ENCODE assay signal across 1 cellular context in genomic region chr2:102005989-102006885, GRCh38.
A peak's percentile ranks its signal among the peaks of the same experiment; 100 is the strongest.
TF ChIP-seq lines count a peak whose summit lies in the region.

No MANE protein-coding gene starts in this region.

TF ChIP-seq in HepG2, 621 proteins besides CTCF, POLR2A, EP300 and RAD21 (continued from another document and continues in another):
- TF ChIP-seq ZNF646 (CRISPR knock-in tag; IDR thresholded peaks at IDR 0.05) (no peak), ZNF264 (CRISPR knock-in tag; IDR thresholded peaks at IDR 0.05) (no peak), CBX5 (CRISPR knock-in tag; IDR thresholded peaks at IDR 0.05; ENCODE audit: borderline replicate concordance) (no peak; the same call in 1 of the 2 replicates), MED1 (CRISPR knock-in tag; IDR thresholded peaks at IDR 0.05) (no peak), CHD4 (IDR thresholded peaks at IDR 0.05; ENCODE audit: borderline replicate concordance, low read length) (no peak), ZNF530 (CRISPR knock-in tag; IDR thresholded peaks at IDR 0.05; ENCODE audit: low read depth) (no peak), ZNF232 (CRISPR knock-in tag; IDR thresholded peaks at IDR 0.05; ENCODE audit: borderline replicate concordance) (no peak), PAF1 (CRISPR knock-in tag; IDR thresholded peaks at IDR 0.05) (no peak), THYN1 (CRISPR knock-in tag; IDR thresholded peaks at IDR 0.05; ENCODE audit: borderline replicate concordance, low read depth) (no peak), RBM22 (optimal IDR thresholded peaks at IDR 0.05; ENCODE audit: low read length) (no peak), ZBTB38 (CRISPR knock-in tag; IDR thresholded peaks at IDR 0.05) (no peak; the same call in 1 of the 2 replicates), HNF1A (IDR thresholded peaks at IDR 0.05; ENCODE audit: low read depth) (no peak), HNF1A (CRISPR knock-in tag; IDR thresholded peaks at IDR 0.05; ENCODE audit: borderline replicate concordance) (no peak; the same call in 1 of the 2 replicates), GPBP1L1 (CRISPR knock-in tag; IDR thresholded peaks at IDR 0.05) (no peak), ZNF30 (CRISPR knock-in tag; IDR thresholded peaks at IDR 0.05) (no peak), NR2F1 (CRISPR knock-in tag; IDR thresholded peaks at IDR 0.05) (peak in 1 of 2 experiments; percentile 29; a peak in 1 of 4 replicates), WIZ (CRISPR knock-in tag; IDR thresholded peaks at IDR 0.05) (no peak), ZNF550 (CRISPR knock-in tag; IDR thresholded peaks at IDR 0.05; ENCODE audit: borderline replicate concordance) (no peak), ATF5 (CRISPR knock-in tag; IDR thresholded peaks at IDR 0.05; ENCODE audit: low read depth) (no peak), E2F5 (CRISPR knock-in tag; conservative IDR thresholded peaks at IDR 0.05) (no peak), HBP1 (CRISPR knock-in tag; IDR thresholded peaks at IDR 0.05; ENCODE audit: low read depth) (no peak), NFE2L1 (CRISPR knock-in tag; IDR thresholded peaks at IDR 0.05; ENCODE audit: borderline replicate concordance) (peak; percentile 41; the same call in 1 of the 2 replicates), TEF (CRISPR knock-in tag; IDR thresholded peaks at IDR 0.05) (no peak), GMEB2 (CRISPR knock-in tag; IDR thresholded peaks at IDR 0.05; ENCODE audit: low read depth) (no peak), ZNF557 (CRISPR knock-in tag; IDR thresholded peaks at IDR 0.05) (no peak), SAP130 (CRISPR knock-in tag; IDR thresholded peaks at IDR 0.05; ENCODE audit: low read depth) (no peak), ZNF496 (CRISPR knock-in tag; IDR thresholded peaks at IDR 0.05; ENCODE audit: insufficient replicate concordance) (no peak), KMT2B (CRISPR knock-in tag; IDR thresholded peaks at IDR 0.05) (0 out of 2 replicates have a peak, but pooled peaks have one; percentile 40), ZNF451 (CRISPR knock-in tag; IDR thresholded peaks at IDR 0.05) (no peak; the same call in 1 of the 2 replicates), ZSCAN5A (CRISPR knock-in tag; IDR thresholded peaks at IDR 0.05; ENCODE audit: borderline replicate concordance) (no peak), SNAPC4 (CRISPR knock-in tag; IDR thresholded peaks at IDR 0.05) (no peak), HOXA3 (CRISPR knock-in tag; IDR thresholded peaks at IDR 0.05) (no peak)
